Comparison of ENCODE assay signal across 8 cellular contexts in genomic region chr12:48165089-48166031, GRCh38. TPM values are rescaled to one million over a fixed set of nuclear protein-coding genes. Genes with fewer than 3 reads are reported as not detected.
DNase-seq lines count a peak whose midpoint lies in the region; ATAC-seq, FAIRE-seq and TF ChIP-seq lines count a peak whose summit lies in the region.

No MANE protein-coding gene starts in this region.

- DNase-seq in AG10803 (ENCODE audit: low read depth) (peak; percentile 67), NCI-H1417 (lab: John Stamatoyannopoulos, UW) (peak; percentile 48 to 88 (median 69)), dermis microvascular lymphatic vessel endothelial cell (ENCODE audit: low read depth in 2 of 2) (peak; percentile 67 to 72), medulla oblongata (ENCODE audit: extremely low spot score) (peak; percentile 77), aorta (no peak)

- no peak overlapping the region for H3K27ac ChIP-seq in aorta (ENCODE audit: low read depth in 1 of 2, low read length in 2 of 2)

- peak; percentile 77 for FAIRE-seq in TTC549 (lab: Jason Lieb, UNC)

- no peaks in the 10 kb centered on the region for H3K9me3 ChIP-seq in aorta (ENCODE audit: control insufficient read depth, low read length)

- no peaks in the 10 kb centered on the region for H3K4me1 ChIP-seq in aorta (ENCODE audit: control insufficient read depth in 1 of 2, insufficient read depth in 2 of 2, low read length in 2 of 2)

- 13 to 16% methylated on average over 2 of the region's 2 CpGs for WGBS in aorta, 2 donors

- intact Hi-C loops in aorta (cut with DNase I) = loop anchor here (2.0 to 10.0 kb wide), 3 partner anchors 83 to 201 kb away; partner anchors contain the start of gene TMEM106C (in 1 of the 2)

- H3K36me3 ChIP-seq in aorta (ENCODE audit: control insufficient read depth in 1 of 2, insufficient read depth in 2 of 2, low read length in 1 of 2) = no peaks in the 10 kb centered on the region

- peak; percentile 99 for TF ChIP-seq CTCF in AG10803 (conservative IDR thresholded peaks at IDR 0.05; ENCODE audit: low read length)
- TF ChIP-seq CTCF in GM12874 (IDR thresholded peaks at IDR 0.05; ENCODE audit: insufficient read depth, low read depth, low read length) = peak; percentile 83

- ATAC-seq in aorta (ENCODE audit: low FRiP score) (peak; percentile 64), HG02588 (IDR thresholded peaks at IDR 0.05; ENCODE audit: unreplicated experiment) (no peak)

- no peak overlapping the region for H3K4me3 ChIP-seq in AG10803 (ENCODE audit: low read length)
- no peak overlapping the region for H3K4me3 ChIP-seq in aorta (ENCODE audit: low read length in 2 of 2)

- no peaks in the 10 kb centered on the region for H3K27me3 ChIP-seq in aorta (ENCODE audit: control insufficient read depth in 1 of 2, insufficient read depth in 2 of 2, low read length in 1 of 2)

RNA-seq across cellular contexts. Expression of gene ASB8, which starts 8.0 kb away (rescaled TPM):
- total RNA-seq in dermis microvascular lymphatic vessel endothelial cell (14.0 and 15.6 TPM in 2 replicates), aorta (10 to 100 TPM; 32.8 to 34.2 TPM)
- 10 to 100 TPM; 20.7 to 25.6 TPM for polyA plus RNA-seq in aorta

RNA-seq across cellular contexts. Expression of gene CCDC184, which starts 18.1 kb away (rescaled TPM):
- total RNA-seq in dermis microvascular lymphatic vessel endothelial cell (under 0.01 TPM in 1 of 2 replicates, not detected in the other), aorta (1 to 10 TPM; 1.1 to 2.2 TPM)
- polyA plus RNA-seq in aorta = 1 to 10 TPM in 1 of 2 donors, under 1 TPM in 1; 0.63 to 2.8 TPM

RNA-seq across cellular contexts. Expression of gene OR10AD1, which starts 37.7 kb away (rescaled TPM):
- total RNA-seq in dermis microvascular lymphatic vessel endothelial cell (not detected in 2 replicates), aorta (not detected)
- polyA plus RNA-seq in aorta = not detected

RNA-seq across cellular contexts. Expression of gene PFKM, which starts 46.2 kb away (rescaled TPM):
- total RNA-seq in dermis microvascular lymphatic vessel endothelial cell (36.3 and 45.3 TPM in 2 replicates), aorta (10 to 100 TPM; 52.2 to 68.8 TPM)
- 10 to 100 TPM; 22.3 to 58.5 TPM for polyA plus RNA-seq in aorta

RNA-seq across cellular contexts. Expression of gene SENP1, which starts 59.5 kb away (rescaled TPM):
- total RNA-seq in dermis microvascular lymphatic vessel endothelial cell (9.6 and 11.1 TPM in 2 replicates), aorta (10 to 100 TPM; 20.6 to 23.0 TPM)
- 1 to 10 TPM; 6.0 to 6.3 TPM for polyA plus RNA-seq in aorta

Comparison
In these comparisons a context has a peak if more than half of its experiments do, and no peak if none do; other contexts are left out.
1. DNase-seq: peak in AG10803 (single experiment), NCI-H1417 (3 of 3), dermis microvascular lymphatic vessel endothelial cell (2 of 2) and medulla oblongata (single experiment); none in aorta (0 of 2).